ENCODE assay signal across 11 cellular contexts in the genomic region with DNA sequence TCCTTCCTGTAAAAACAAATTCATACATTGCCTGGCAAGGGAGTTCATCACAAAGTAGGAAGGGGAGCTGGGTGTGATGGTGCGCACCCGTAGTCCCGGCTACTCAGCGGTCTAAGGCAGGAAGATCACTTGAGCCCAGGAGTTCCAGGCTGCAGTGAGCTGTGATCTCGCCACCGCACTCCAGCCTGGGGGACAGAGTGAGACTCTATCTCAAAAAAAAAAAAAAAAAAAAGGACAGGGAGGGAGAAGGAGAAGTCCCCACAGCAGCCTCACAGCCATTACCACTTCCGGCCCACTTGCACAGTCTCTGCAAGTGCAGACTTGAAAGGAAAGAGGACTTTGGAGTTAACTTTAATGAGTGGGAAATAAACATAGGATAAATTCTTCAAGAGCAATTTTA.
DNase-seq lines count a peak whose midpoint lies in the region; ATAC-seq and TF ChIP-seq lines count a peak whose summit lies in the region.
"Had no signal": no experiment of that assay in that cellular context is flagged by ENCODE, and none has a peak within 500 bp of the region (broad histone marks: within the 10 kb centered on the region; RNA-seq: fewer than 3 reads in every experiment).

No MANE protein-coding gene starts in this region.

- H3K27ac ChIP-seq in CD4-positive, alpha-beta T cell (ENCODE audit: low read depth, low read length), result no peak overlapping the region
- H3K27ac ChIP-seq: gastrocnemius medialis had no signal

- H3K27me3 Mint-ChIP-seq in CD4-positive, alpha-beta T cell, result no peaks in the 10 kb centered on the region
- no peaks in the 10 kb centered on the region for H3K27me3 Mint-ChIP-seq in activated CD4-positive, alpha-beta memory T cell treated with anti-CD3 and anti-CD28 coated beads, Interleukin-2, amount 10 ng/mL, durations not matched to agents 7 days and 5 days

- no peak overlapping the region for H3K4me3 ChIP-seq in Jurkat, Clone E6-1 (ENCODE audit: low read length)
- H3K4me3 ChIP-seq: gastrocnemius medialis, upper lobe of left lung had no signal

- DNase-seq in CD4-positive, alpha-beta T cell, result peak in 5 of 10 experiments; percentile 11 to 24 (median 20)
- peak; percentile 66 for DNase-seq in Jurkat, Clone E6-1 (ENCODE audit: low read depth, low spot score)
- DNase-seq in activated CD4-positive, alpha-beta memory T cell treated with anti-CD3 and anti-CD28 coated beads, Interleukin-2, amount 10 ng/mL, durations not matched to agents 7 days and 5 days, result peak; percentile 60
- DNase-seq in left colon (peak in 1 of 2 donors; percentile 38), amniotic stem cell (lab: John Stamatoyannopoulos, UW) (no peak), AG08395 (ENCODE audit: low spot score) (no peak), DMS79 treated with DMSO at 0.1 percent for 48 hours (lab: John Stamatoyannopoulos, UW) (no peak)
- DNase-seq: gastrocnemius medialis, Karpas-422, upper lobe of left lung had no signal

- ATAC-seq in CD4-positive, alpha-beta T cell (ENCODE audit: poor library complexity), result peak; percentile 81
- peak; percentile 68 for ATAC-seq in left colon
- no peak for ATAC-seq in HG03457 (IDR thresholded peaks at IDR 0.05; ENCODE audit: unreplicated experiment)
- ATAC-seq: gastrocnemius medialis had no signal

- CTCF ChIA-PET in CD4-positive, alpha-beta T cell (lab: Charles Lee), result no interaction called here
- CTCF ChIA-PET in activated CD4-positive, alpha-beta memory T cell treated with anti-CD3 and anti-CD28 coated beads, Interleukin-2, amount 10 ng/mL, durations not matched to agents 7 days and 5 days (lab: Charles Lee), result no interaction called here

- POLR2A ChIA-PET in CD4-positive, alpha-beta T cell (lab: Charles Lee), result interaction anchor here (0.9 to 1.0 kb wide), 2 partner anchors 17 to 31 kb away, joined by 4 to 5 read pairs; no protein-coding TSS in a partner anchor
- POLR2A ChIA-PET in activated CD4-positive, alpha-beta memory T cell treated with anti-CD3 and anti-CD28 coated beads, Interleukin-2, amount 10 ng/mL, durations not matched to agents 7 days and 5 days (lab: Charles Lee), result interaction anchor here (1.3 kb wide), 2 partner anchors 119 to 483 kb away, joined by 3 to 4 read pairs; partner anchors contain the start of gene ERC1

- no peak for TF ChIP-seq CTCF in CD4-positive, alpha-beta T cell (IDR thresholded peaks at IDR 0.05)

- H3K9me3 Mint-ChIP-seq in CD4-positive, alpha-beta T cell, result no peaks in the 10 kb centered on the region
- H3K9me3 Mint-ChIP-seq in activated CD4-positive, alpha-beta memory T cell treated with anti-CD3 and anti-CD28 coated beads, Interleukin-2, amount 10 ng/mL, durations not matched to agents 7 days and 5 days, result no peaks in the 10 kb centered on the region

- H3K9me3 ChIP-seq in CD4-positive, alpha-beta T cell (ENCODE audit: control insufficient read depth, low read length), result no peaks in the 10 kb centered on the region
- H3K9me3 ChIP-seq: gastrocnemius medialis, upper lobe of left lung had no signal

- intact Hi-C loops in CD4-positive, alpha-beta T cell (cut with DNase I, micrococcal nuclease), result no loop called here
- intact Hi-C loops in left colon (cut with DNase I, micrococcal nuclease), result no loop called here

- no peaks in the 10 kb centered on the region for H3K27me3 ChIP-seq in CD4-positive, alpha-beta T cell (ENCODE audit: control insufficient read depth, insufficient read depth, low read length)
- H3K27me3 ChIP-seq: gastrocnemius medialis, upper lobe of left lung had no signal

- H3K27ac Mint-ChIP-seq in CD4-positive, alpha-beta T cell, result no peak overlapping the region
- H3K27ac Mint-ChIP-seq in activated CD4-positive, alpha-beta memory T cell treated with anti-CD3 and anti-CD28 coated beads, Interleukin-2, amount 10 ng/mL, durations not matched to agents 7 days and 5 days, result no peak overlapping the region

- H3K36me3 Mint-ChIP-seq in CD4-positive, alpha-beta T cell (ENCODE audit: low read depth), result no peaks in the 10 kb centered on the region
- no peaks in the 10 kb centered on the region for H3K36me3 Mint-ChIP-seq in activated CD4-positive, alpha-beta memory T cell treated with anti-CD3 and anti-CD28 coated beads, Interleukin-2, amount 10 ng/mL, durations not matched to agents 7 days and 5 days (ENCODE audit: low read depth)

- peaks cover 19% of the 10 kb centered on the region for H3K4me1 Mint-ChIP-seq in CD4-positive, alpha-beta T cell (ENCODE audit: low read depth)
- peaks cover 8% of the 10 kb centered on the region for H3K4me1 Mint-ChIP-seq in activated CD4-positive, alpha-beta memory T cell treated with anti-CD3 and anti-CD28 coated beads, Interleukin-2, amount 10 ng/mL, durations not matched to agents 7 days and 5 days

- H3K4me3 Mint-ChIP-seq in CD4-positive, alpha-beta T cell, result no peak overlapping the region
- peak overlapping the region; percentile 45 for H3K4me3 Mint-ChIP-seq in activated CD4-positive, alpha-beta memory T cell treated with anti-CD3 and anti-CD28 coated beads, Interleukin-2, amount 10 ng/mL, durations not matched to agents 7 days and 5 days

Comparison
In these comparisons a context has a peak if more than half of its experiments do, and no peak if none do; other contexts are left out.
1. DNase-seq: peak in Jurkat, Clone E6-1 (single experiment) and activated CD4-positive, alpha-beta memory T cell treated with anti-CD3 and anti-CD28 coated beads, Interleukin-2, amount 10 ng/mL, durations not matched to agents 7 days and 5 days (single experiment); none in amniotic stem cell (single experiment), AG08395 (single experiment) and DMS79 treated with DMSO at 0.1 percent for 48 hours (single experiment).